8 cellular contexts compared by ENCODE assay signal in genomic region chr5:175658299-175659145, GRCh38. TPM values are rescaled to one million over a fixed set of nuclear protein-coding genes. Genes with fewer than 3 reads are reported as not detected.
DNase-seq lines count a peak whose midpoint lies in the region; ATAC-seq, FAIRE-seq and TF ChIP-seq lines count a peak whose summit lies in the region.

No MANE protein-coding gene starts in this region.

- H3K79me2 ChIP-seq in MM.1S (ENCODE audit: low read length): peaks cover 59% of the 10 kb centered on the region

- peak overlapping the region; percentile 89 to 91 for H3K4me3 Mint-ChIP-seq in activated T-cell treated with anti-CD3 and anti-CD28 coated beads, Interleukin-2, amount 50 U/mL, for 72 hours

- H3F3A ChIP-seq in MM.1S (ENCODE audit: insufficient read depth, low read length): peaks cover 36% of the 10 kb centered on the region

- peak; percentile 69 for DNase-seq in MM.1S
- peak; percentile 31 to 36 for DNase-seq in activated T-cell treated with anti-CD3 and anti-CD28 coated beads, Interleukin-2, amount 50 U/mL, for 72 hours
- DNase-seq in stimulated activated CD4-positive, alpha-beta T cell treated with anti-CD3 and anti-CD28 coated beads, Interleukin-4, amount 100 ng/mL, for 1 hour: peak; percentile 46
- no peak for DNase-seq in frontal cortex (ENCODE audit: low spot score in 2 of 2)
- DNase-seq in effector CD8-positive, alpha-beta T cell (lab: John Stamatoyannopoulos, UW): no peak

- peaks cover 2 to 8% of the 10 kb centered on the region in 2 donors for H3K36me3 Mint-ChIP-seq in activated T-cell treated with anti-CD3 and anti-CD28 coated beads, Interleukin-2, amount 50 U/mL, for 72 hours (ENCODE audit: insufficient read depth in 2 of 2)

- H3K27ac ChIP-seq in MM.1S (ENCODE audit: low read length) (peak overlapping the region; percentile 44; the same call in 1 of the 2 replicates), iPS-18a (ENCODE audit: low read length) (no peak overlapping the region)

- peak overlapping the region; percentile 61 for H3K27ac Mint-ChIP-seq in activated T-cell treated with anti-CD3 and anti-CD28 coated beads, Interleukin-2, amount 50 U/mL, for 72 hours

- H3K27me3 ChIP-seq in MM.1S (replicated peaks; ENCODE audit: insufficient read depth, low read length) (no peaks in the 10 kb centered on the region), iPS-18a (ENCODE audit: control insufficient read depth, insufficient read depth, low read length) (peaks cover 15% of the 10 kb centered on the region)

- ATAC-seq in activated T-cell treated with anti-CD3 and anti-CD28 coated beads, Interleukin-2, amount 50 U/mL, for 72 hours (replicated peaks in 1 of 2): peak; percentile 29 to 45
- ATAC-seq in HG03342 (IDR thresholded peaks at IDR 0.05; ENCODE audit: unreplicated experiment) (no peak), HG02588 (IDR thresholded peaks at IDR 0.05; ENCODE audit: unreplicated experiment) (no peak)

- H3K4me3 ChIP-seq in MM.1S (ENCODE audit: low read length) (peak overlapping the region; percentile 98), iPS-18a (ENCODE audit: low read length) (peak overlapping the region; percentile 80)

- H3K9me3 Mint-ChIP-seq in activated T-cell treated with anti-CD3 and anti-CD28 coated beads, Interleukin-2, amount 50 U/mL, for 72 hours: no peaks in the 10 kb centered on the region

- H3K27me3 Mint-ChIP-seq in activated T-cell treated with anti-CD3 and anti-CD28 coated beads, Interleukin-2, amount 50 U/mL, for 72 hours (ENCODE audit: low read depth): no peaks in the 10 kb centered on the region

- FAIRE-seq in frontal cortex (lab: Jason Lieb, UNC): no peak

- TF ChIP-seq CTCF in MM.1S (IDR thresholded peaks at IDR 0.05; ENCODE audit: low read length): peak; percentile 59

- peaks cover 51% of the 10 kb centered on the region for H3K4me1 ChIP-seq in MM.1S (ENCODE audit: low read length)
- no peaks in the 10 kb centered on the region for H3K4me1 ChIP-seq in iPS-18a (ENCODE audit: control insufficient read depth, low read depth, low read length)

- H3K36me3 ChIP-seq in MM.1S (replicated peaks; ENCODE audit: insufficient read depth, low read length): 0 out of 2 replicates have a peak, but pooled peaks cover 4% of the 10 kb centered on the region
- no peaks in the 10 kb centered on the region for H3K36me3 ChIP-seq in iPS-18a (ENCODE audit: control insufficient read depth, low read depth, low read length)

- H3K9me2 ChIP-seq in MM.1S (replicated peaks; ENCODE audit: insufficient read depth, low read length): no peaks in the 10 kb centered on the region

- H3K9ac ChIP-seq in MM.1S (ENCODE audit: low read length) (peak overlapping the region; percentile 78), iPS-18a (ENCODE audit: low read length) (peak overlapping the region; percentile 0)

- peak overlapping the region; percentile 82 for H3K4me2 ChIP-seq in MM.1S (ENCODE audit: low read depth, low read length)

- H3K4me1 Mint-ChIP-seq in activated T-cell treated with anti-CD3 and anti-CD28 coated beads, Interleukin-2, amount 50 U/mL, for 72 hours (ENCODE audit: low read depth): peaks cover 83% of the 10 kb centered on the region

- H3K9me3 ChIP-seq in MM.1S (replicated peaks; ENCODE audit: insufficient read depth, low read length) (no peaks in the 10 kb centered on the region), iPS-18a (ENCODE audit: control insufficient read depth, low read depth, low read length) (no peaks in the 10 kb centered on the region)

- H4K20me1 ChIP-seq in MM.1S (ENCODE audit: insufficient read depth, low read length): peaks cover 15% of the 10 kb centered on the region

- peak overlapping the region; percentile 65 for H2AFZ ChIP-seq in MM.1S (ENCODE audit: low read length)

RNA-seq across cellular contexts. Expression of gene HRH2, which starts 0.7 kb away (rescaled TPM):
- 10 to 100 TPM; 18.4 to 22.8 TPM for total RNA-seq in activated T-cell treated with anti-CD3 and anti-CD28 coated beads, Interleukin-2, amount 50 U/mL, for 72 hours
- 3.3 TPM for total RNA-seq in frontal cortex

Comparison
In these comparisons a context has a peak if more than half of its experiments do, and no peak if none do; other contexts are left out.
1. DNase-seq: peak in MM.1S (single experiment), activated T-cell treated with anti-CD3 and anti-CD28 coated beads, Interleukin-2, amount 50 U/mL, for 72 hours (2 of 2) and stimulated activated CD4-positive, alpha-beta T cell treated with anti-CD3 and anti-CD28 coated beads, Interleukin-4, amount 100 ng/mL, for 1 hour (single experiment); none in frontal cortex (0 of 2) and effector CD8-positive, alpha-beta T cell (single experiment).
2. ATAC-seq: peak in activated T-cell treated with anti-CD3 and anti-CD28 coated beads, Interleukin-2, amount 50 U/mL, for 72 hours (2 of 2); none in HG03342 (single experiment) and HG02588 (single experiment).